In genomic region chr2:77087987-77088414, GRCh38 we compare ENCODE assay signal across 17 cellular contexts.
A peak's percentile ranks its signal among the peaks of the same experiment; 100 is the strongest.
DNase-seq lines count a peak whose midpoint lies in the region; TF ChIP-seq lines count a peak whose summit lies in the region.
"Had no signal": no experiment of that assay in that cellular context is flagged by ENCODE, and none has a peak within 500 bp of the region (broad histone marks: within the 10 kb centered on the region; RNA-seq: fewer than 3 reads in every experiment).

No MANE protein-coding gene starts in this region.

- H3K27ac Mint-ChIP-seq in H9 (peak overlapping the region; percentile 99), endodermal cell (peak overlapping the region; percentile 96)
- no peak overlapping the region for H3K27ac Mint-ChIP-seq in activated naive CD4-positive, alpha-beta T cell treated with anti-CD3 and anti-CD28 coated beads, Interleukin-2, amount 10 ng/mL, durations not matched to agents 7 days and 5 days
- H3K27ac Mint-ChIP-seq: B cell; CD4-positive, alpha-beta T cell had no signal

- H3K9me3 Mint-ChIP-seq in H9 (peaks cover 0 to 25% of the 10 kb centered on the region in 2 experiments; a peak in 4 of 5 replicates), endodermal cell (no peaks in the 10 kb centered on the region)
- peaks cover 19% of the 10 kb centered on the region for H3K9me3 Mint-ChIP-seq in activated naive CD4-positive, alpha-beta T cell treated with anti-CD3 and anti-CD28 coated beads, Interleukin-2, amount 10 ng/mL, durations not matched to agents 7 days and 5 days

- H3K18ac ChIP-seq in H9 (ENCODE audit: insufficient read length, low read depth, low read length): no peak overlapping the region

- H3K79me1 ChIP-seq in H9 (ENCODE audit: insufficient read depth, low read depth, low read length, poor library complexity, severe bottlenecking): no peaks in the 10 kb centered on the region

- WGBS in H9 (ENCODE audit: extremely low coverage, insufficient read length, low lambda C conversion rate): no CpG with 5 or more reads among the region's 6 CpGs
- 10 to 35% methylated on average over 2 to 6 of the region's 6 CpGs for WGBS in endodermal cell (ENCODE audit: insufficient coverage in 1 of 2, insufficient read length in 1 of 2), 2 experiments
- 13% methylated on average over 6 of the region's 6 CpGs for WGBS in smooth muscle cell (ENCODE audit: low lambda C conversion rate)
- 26 to 39% (median 33%) methylated on average over 6 of the region's 6 CpGs for WGBS in spleen, 5 donors

- no peak overlapping the region for H3K56ac ChIP-seq in H9 (ENCODE audit: insufficient read length, low read depth, low read length)

- H4K91ac ChIP-seq in H9 (ENCODE audit: insufficient read length, low read depth, low read length): no peak overlapping the region

- TF ChIP-seq CTCF in H9 (conservative IDR thresholded peaks at IDR 0.05) (no peak), endodermal cell (conservative IDR thresholded peaks at IDR 0.05) (no peak), smooth muscle cell (IDR thresholded peaks at IDR 0.05; ENCODE audit: borderline replicate concordance, insufficient read depth, poor library complexity, severe bottlenecking) (no peak), spleen (IDR thresholded peaks at IDR 0.05 in 8 of 11, conservative IDR thresholded peaks at IDR 0.05 in 3 of 11) (no peak)

- no peak overlapping the region for H3K9ac ChIP-seq in H9 (ENCODE audit: extremely low read depth, insufficient read length, low read length)
- peak overlapping the region; percentile 44 for H3K9ac ChIP-seq in endodermal cell (ENCODE audit: extremely low read depth, low read length, poor library complexity, severe bottlenecking)
- peak overlapping the region; percentile 26; the same call in 1 of the 2 replicates for H3K9ac ChIP-seq in iPS-20b (ENCODE audit: low read depth, low read length)
- no peak overlapping the region for H3K9ac ChIP-seq in smooth muscle cell (ENCODE audit: low read depth)
- H3K9ac ChIP-seq: SK-N-SH had no signal

- H3K36me3 Mint-ChIP-seq in H9 (ENCODE audit: insufficient read depth in 1 of 3, low read depth in 3 of 3) (peaks cover 44 to 50% (median 44%) of the 10 kb centered on the region in 3 experiments), endodermal cell (ENCODE audit: low read depth) (peaks cover 25% of the 10 kb centered on the region)
- H3K36me3 Mint-ChIP-seq in activated naive CD4-positive, alpha-beta T cell treated with anti-CD3 and anti-CD28 coated beads, Interleukin-2, amount 10 ng/mL, durations not matched to agents 7 days and 5 days: no peaks in the 10 kb centered on the region

- H4K20me1 ChIP-seq in H9 (ENCODE audit: control insufficient read depth, insufficient read depth, insufficient read length): no peaks in the 10 kb centered on the region
- H4K20me1 ChIP-seq in smooth muscle cell (ENCODE audit: low read depth): no peaks in the 10 kb centered on the region

- H4K5ac ChIP-seq in H9 (ENCODE audit: insufficient read length, low read depth, low read length): no peak overlapping the region

- H3K4me1 Mint-ChIP-seq in H9 (peaks cover 56 to 68% of the 10 kb centered on the region in 2 experiments), endodermal cell (peaks cover 29% of the 10 kb centered on the region)
- no peaks in the 10 kb centered on the region for H3K4me1 Mint-ChIP-seq in activated naive CD4-positive, alpha-beta T cell treated with anti-CD3 and anti-CD28 coated beads, Interleukin-2, amount 10 ng/mL, durations not matched to agents 7 days and 5 days
- H3K4me1 Mint-ChIP-seq: B cell had no signal

- TF ChIP-seq POLR2A in spleen (IDR thresholded peaks at IDR 0.05): no peak

- H3K27me3 ChIP-seq in H9 (ENCODE audit: insufficient read depth, low read length) (no peaks in the 10 kb centered on the region), endodermal cell (ENCODE audit: control insufficient read depth, insufficient read depth, low read length, poor library complexity, severe bottlenecking) (no peaks in the 10 kb centered on the region), iPS-20b (ENCODE audit: insufficient read depth, low read length) (no peaks in the 10 kb centered on the region), smooth muscle cell (ENCODE audit: low read depth) (peaks cover 44% of the 10 kb centered on the region), spleen (replicated peaks in 1 of 7) (no peaks in the 10 kb centered on the region)

- H3K27me3 Mint-ChIP-seq in H9 (ENCODE audit: low read depth) (peaks cover 6% of the 10 kb centered on the region; the same call in 1 of the 2 replicates), endodermal cell (ENCODE audit: insufficient read depth) (no peaks in the 10 kb centered on the region)
- H3K27me3 Mint-ChIP-seq in activated naive CD4-positive, alpha-beta T cell treated with anti-CD3 and anti-CD28 coated beads, Interleukin-2, amount 10 ng/mL, durations not matched to agents 7 days and 5 days: no peaks in the 10 kb centered on the region
- H3K27me3 Mint-ChIP-seq: CD4-positive, alpha-beta T cell had no signal

- CTCF ChIA-PET in activated naive CD4-positive, alpha-beta T cell treated with anti-CD3 and anti-CD28 coated beads, Interleukin-2, amount 10 ng/mL, durations not matched to agents 7 days and 5 days (lab: Charles Lee): no interaction called here

- H3K23me2 ChIP-seq in H9 (ENCODE audit: insufficient read length, low read depth, low read length, poor library complexity, severe bottlenecking): no peaks in the 10 kb centered on the region

- H2BK5ac ChIP-seq in H9 (ENCODE audit: insufficient read length, low read length): no peak overlapping the region

- H2AFZ ChIP-seq in H9 (ENCODE audit: low read length) (no peak overlapping the region), smooth muscle cell (ENCODE audit: low read depth) (no peak overlapping the region)

- H3T11ph ChIP-seq in H9 (ENCODE audit: low read length): no peak overlapping the region

- H3K4me1 ChIP-seq in H9 (ENCODE audit: insufficient read depth, low read length) (peaks cover 1% of the 10 kb centered on the region; the same call in 1 of the 2 replicates), endodermal cell (ENCODE audit: control insufficient read depth, insufficient read depth, low read length) (no peaks in the 10 kb centered on the region), iPS-20b (ENCODE audit: insufficient read depth, low read length) (peaks cover 21% of the 10 kb centered on the region; the same call in 1 of the 2 replicates), smooth muscle cell (ENCODE audit: low read depth) (peaks cover 10% of the 10 kb centered on the region), spleen (no peaks in the 10 kb centered on the region)

- H2BK15ac ChIP-seq in H9 (ENCODE audit: low read depth, low read length): no peak overlapping the region

- H2AK5ac ChIP-seq in H9 (ENCODE audit: insufficient read length, low read length): no peak overlapping the region

- H3K27ac ChIP-seq in H9 (ENCODE audit: insufficient read length, low read depth, low read length) (peak overlapping the region; percentile 84), endodermal cell (ENCODE audit: low read depth, low read length) (no peak overlapping the region), iPS-20b (ENCODE audit: low read length) (no peak overlapping the region), smooth muscle cell (ENCODE audit: low read depth) (no peak overlapping the region), spleen (no peak overlapping the region)

- H2BK12ac ChIP-seq in H9 (ENCODE audit: insufficient read length, low read depth, low read length): no peak overlapping the region

- no peaks in the 10 kb centered on the region for H3K36me3 ChIP-seq in endodermal cell (ENCODE audit: control insufficient read depth, insufficient read depth, low read length)
- peaks cover 12% of the 10 kb centered on the region; the same call in 1 of the 2 replicates for H3K36me3 ChIP-seq in iPS-20b (ENCODE audit: insufficient read depth, low read depth, low read length)
- no peaks in the 10 kb centered on the region for H3K36me3 ChIP-seq in smooth muscle cell (ENCODE audit: low read depth)
- H3K36me3 ChIP-seq in spleen: no peaks in the 10 kb centered on the region

- H3K4me2 ChIP-seq in H9 (ENCODE audit: insufficient read depth, insufficient read length, low read length) (peak overlapping the region; percentile 74), smooth muscle cell (peak overlapping the region; percentile 74)
- H3K4me2 ChIP-seq: SK-N-SH had no signal

- H3K4ac ChIP-seq in H9 (ENCODE audit: low read depth, low read length): no peak overlapping the region

- no peak overlapping the region for H2BK120ac ChIP-seq in H9 (ENCODE audit: low read depth, low read length, poor library complexity, severe bottlenecking)

- H2BK20ac ChIP-seq in H9 (ENCODE audit: low read depth, low read length, poor library complexity, severe bottlenecking): no peak overlapping the region

- H3K79me2 ChIP-seq in H9 (ENCODE audit: insufficient read depth, low read length) (peaks cover 16% of the 10 kb centered on the region; the same call in 1 of the 2 replicates), smooth muscle cell (ENCODE audit: low read depth) (no peaks in the 10 kb centered on the region)

- H4K8ac ChIP-seq in H9 (replicated peaks; ENCODE audit: insufficient read length, low read depth, low read length): no peak overlapping the region

- DNase-seq in H9: peak; percentile 83
- DNase-seq in endodermal cell: peak; percentile 61
- DNase-seq in smooth muscle cell (lab: John Stamatoyannopoulos, UW; ENCODE audit: unreplicated experiment): no peak
- DNase-seq in activated naive CD4-positive, alpha-beta T cell treated with anti-CD3 and anti-CD28 coated beads, Interleukin-2, amount 10 ng/mL, durations not matched to agents 7 days and 5 days: no peak
- no peak for DNase-seq in spleen
- DNase-seq in NCI-H2029 (lab: John Stamatoyannopoulos, UW): no peak
- DNase-seq: Calu3; CD4-positive, alpha-beta T cell; MV-4-11; NCI-H1436 treated with DMSO at 0.1 percent for 48 hours; NCI-H2107; NCI-H446; NCI-H82; Right ventricle myocardium superior; SK-N-SH had no signal

- H3K4me3 ChIP-seq in endodermal cell (ENCODE audit: low read length) (peak overlapping the region; percentile 79), iPS-20b (ENCODE audit: low read length) (peak overlapping the region; percentile 88), smooth muscle cell (peak overlapping the region; percentile 13), spleen (no peak overlapping the region)

- intact Hi-C loops in spleen (cut with DNase I; ENCODE audit: low total_unique reads): no loop called here

- no peak overlapping the region for H3K23ac ChIP-seq in H9 (ENCODE audit: insufficient read length, low read depth, low read length)

- H3F3A ChIP-seq in smooth muscle cell (ENCODE audit: low read depth): no peaks in the 10 kb centered on the region

- H3K9me3 ChIP-seq in H9 (ENCODE audit: control insufficient read depth, low read depth, low read length) (no peaks in the 10 kb centered on the region), endodermal cell (ENCODE audit: control insufficient read depth, low read length) (peaks cover 5% of the 10 kb centered on the region), iPS-20b (ENCODE audit: insufficient read depth, low read depth, low read length) (no peaks in the 10 kb centered on the region), smooth muscle cell (replicated peaks; ENCODE audit: low read depth) (no peaks in the 10 kb centered on the region), spleen (no peaks in the 10 kb centered on the region)
- H3K9me3 ChIP-seq: SK-N-SH had no signal

- peak overlapping the region; percentile 99 for H3K4me3 Mint-ChIP-seq in H9
- peak overlapping the region; percentile 95 for H3K4me3 Mint-ChIP-seq in endodermal cell
- H3K4me3 Mint-ChIP-seq in activated naive CD4-positive, alpha-beta T cell treated with anti-CD3 and anti-CD28 coated beads, Interleukin-2, amount 10 ng/mL, durations not matched to agents 7 days and 5 days: no peak overlapping the region
- H3K4me3 Mint-ChIP-seq: B cell; CD4-positive, alpha-beta T cell had no signal

- H3K14ac ChIP-seq in H9 (ENCODE audit: insufficient read depth, low read length): no peak overlapping the region

Comparison
In these comparisons a context has a peak if more than half of its experiments do, and no peak if none do; other contexts are left out.
1. DNase-seq: peak in H9 (single experiment) and endodermal cell (single experiment); none in smooth muscle cell (single experiment), activated naive CD4-positive, alpha-beta T cell treated with anti-CD3 and anti-CD28 coated beads, Interleukin-2, amount 10 ng/mL, durations not matched to agents 7 days and 5 days (single experiment), spleen (single experiment) and NCI-H2029 (single experiment).
2. H3K9ac ChIP-seq: peak in endodermal cell (single experiment) and iPS-20b (single experiment); none in H9 (single experiment) and smooth muscle cell (single experiment).
3. H3K4me3 ChIP-seq: peak in endodermal cell (single experiment), iPS-20b (single experiment) and smooth muscle cell (single experiment); none in spleen (0 of 8).